ENCODE assay signal across 18 cellular contexts in genomic region chr6:537114-537513, GRCh38.
DNase-seq lines count a peak whose midpoint lies in the region; ATAC-seq, FAIRE-seq and TF ChIP-seq lines count a peak whose summit lies in the region.
"Had no signal": no experiment of that assay in that cellular context is flagged by ENCODE, and none has a peak within 500 bp of the region (broad histone marks: within the 10 kb centered on the region; RNA-seq: fewer than 3 reads in every experiment).

No MANE protein-coding gene starts in this region.

- no peak for TF ChIP-seq POLR2A in HepG2 (IDR thresholded peaks at IDR 0.05; ENCODE audit: insufficient read depth in 1 of 2, low read depth in 2 of 2, low read length in 2 of 2)
- TF ChIP-seq POLR2A in right lobe of liver (IDR thresholded peaks at IDR 0.05): no peak
- no peak for TF ChIP-seq POLR2A in GM12878 (IDR thresholded peaks at IDR 0.05; ENCODE audit: low read depth, low read length)

- no peak overlapping the region for H2BK5ac ChIP-seq in trophoblast cell (ENCODE audit: low read depth, low read length, poor library complexity)

- H3K14ac ChIP-seq in trophoblast cell (ENCODE audit: low read length): no peak overlapping the region

- no peak overlapping the region for H3K4ac ChIP-seq in trophoblast cell (ENCODE audit: low read depth, low read length)

- H3K79me1 ChIP-seq in trophoblast cell (ENCODE audit: low read length): no peaks in the 10 kb centered on the region

- H2AFZ ChIP-seq in HepG2 (ENCODE audit: low read length): no peak overlapping the region
- H2AFZ ChIP-seq in GM12878 (ENCODE audit: control insufficient read depth, low read depth, low read length): no peak overlapping the region
- no peak overlapping the region for H2AFZ ChIP-seq in trophoblast cell (ENCODE audit: insufficient read depth, low read length, poor library complexity)
- no peak overlapping the region for H2AFZ ChIP-seq in SK-N-SH (ENCODE audit: low read depth)

- RAD21 ChIA-PET in GM12878 (lab: Charles Lee; ENCODE audit: unreplicated experiment): no interaction called here

- SMC1A ChIA-PET in GM12878 (lab: Charles Lee; ENCODE audit: uncharacterized antibody, unreplicated experiment): interaction anchor here (0.6 to 1.1 kb wide), 2 partner anchors 12 to 887 kb away, joined by 3 to 4 read pairs; no protein-coding TSS in a partner anchor

- H2AK5ac ChIP-seq in trophoblast cell (ENCODE audit: low read length): no peak overlapping the region

- no peak for TF ChIP-seq RAD21 in HepG2 (CRISPR knock-in tag; IDR thresholded peaks at IDR 0.05)
- TF ChIP-seq RAD21 in GM12878 (IDR thresholded peaks at IDR 0.05; ENCODE audit: insufficient read depth, low read depth, low read length): no peak
- no peak for TF ChIP-seq RAD21 in SK-N-SH (IDR thresholded peaks at IDR 0.05; ENCODE audit: low read length)

- in situ Hi-C loops in HepG2 (cut with HindIII; ENCODE audit: extremely low pct_ligation_motif_present, low pct_unique_long_range_greater_than_20kb) (no loop called here), GM12878 (cut with MboI) (no loop called here)

- H3K4me3 ChIP-seq in HepG2 (replicated peaks in 1 of 3; ENCODE audit: insufficient read depth in 1 of 3, low read depth in 2 of 3, low read length in 3 of 3): no peak overlapping the region
- H3K4me3 ChIP-seq in right lobe of liver: no peak overlapping the region
- H3K4me3 ChIP-seq in GM12878: no peak overlapping the region
- peak overlapping the region; percentile 25 for H3K4me3 ChIP-seq in trophoblast cell (ENCODE audit: low read depth, low read length)
- no peak overlapping the region for H3K4me3 ChIP-seq in SK-N-SH (ENCODE audit: low read depth in 2 of 2, low read length in 1 of 2)
- H3K4me3 ChIP-seq: HAP-1 had no signal

- H2BK12ac ChIP-seq in trophoblast cell (ENCODE audit: low read length): no peak overlapping the region

- FAIRE-seq in HepG2 (lab: Jason Lieb, UNC) (no peak), GM12878 (lab: Jason Lieb, UNC) (no peak)
- FAIRE-seq: A204.1, G401.6 had no signal

- H3K9me3 ChIP-seq in HepG2 (ENCODE audit: low read length) (peaks cover 19% of the 10 kb centered on the region), right lobe of liver (no peaks in the 10 kb centered on the region), GM12878 (replicated peaks; ENCODE audit: control insufficient read depth, insufficient read depth, low read length) (no peaks in the 10 kb centered on the region; the same call in 2 of the 3 replicates), trophoblast cell (ENCODE audit: insufficient read depth, low read depth, low read length) (peaks cover 3% of the 10 kb centered on the region), SK-N-SH (peaks cover 13% of the 10 kb centered on the region; the same call in 1 of the 2 replicates)
- H3K9me3 ChIP-seq: HAP-1 had no signal

- no TSS peak for BruUV-seq in HepG2 (replicated peaks; lab: Mats Ljungman, UMichigan)
- no TSS peak for BruUV-seq in GM12878 (replicated peaks; lab: Mats Ljungman, UMichigan)

- no peak for TF ChIP-seq EP300 in HepG2 (IDR thresholded peaks at IDR 0.05; ENCODE audit: low read depth in 2 of 2, low read length in 2 of 2)
- TF ChIP-seq EP300 in HepG2 (CRISPR knock-in tag; IDR thresholded peaks at IDR 0.05; ENCODE audit: borderline replicate concordance): no peak
- TF ChIP-seq EP300 in GM12878 (IDR thresholded peaks at IDR 0.05; ENCODE audit: borderline replicate concordance in 1 of 2, control insufficient read depth in 1 of 2, low read depth in 2 of 2, low read length in 2 of 2): no peak
- TF ChIP-seq EP300 in SK-N-SH (IDR thresholded peaks at IDR 0.05; ENCODE audit: borderline replicate concordance in 1 of 2, low read depth in 1 of 2, low read length in 1 of 2): no peak

- H4K20me1 ChIP-seq in HepG2 (ENCODE audit: insufficient read depth, low read length) (no peaks in the 10 kb centered on the region), GM12878 (ENCODE audit: control insufficient read depth, insufficient read depth) (no peaks in the 10 kb centered on the region), SK-N-SH (ENCODE audit: insufficient read depth) (no peaks in the 10 kb centered on the region)

- H3K79me2 ChIP-seq in HepG2 (ENCODE audit: insufficient read depth, low read length) (no peaks in the 10 kb centered on the region), GM12878 (ENCODE audit: control insufficient read depth, insufficient read depth, low read length) (no peaks in the 10 kb centered on the region), trophoblast cell (ENCODE audit: control insufficient read depth, insufficient read depth, low read length, poor library complexity) (no peaks in the 10 kb centered on the region), SK-N-SH (ENCODE audit: insufficient read depth) (no peaks in the 10 kb centered on the region)

- H3K9ac ChIP-seq in HepG2 (ENCODE audit: insufficient read depth, low read depth, low read length) (no peak overlapping the region), GM12878 (ENCODE audit: control insufficient read depth, insufficient read depth, low read length) (no peak overlapping the region), trophoblast cell (ENCODE audit: low read length) (no peak overlapping the region), SK-N-SH (no peak overlapping the region)
- H3K9ac ChIP-seq: KMS-11 had no signal

- H3K23ac ChIP-seq in trophoblast cell (ENCODE audit: low read length): no peak overlapping the region

- no peak overlapping the region for H3K27ac ChIP-seq in HepG2 (ENCODE audit: extremely low read length, insufficient read depth, low read length)
- no peak overlapping the region for H3K27ac ChIP-seq in right lobe of liver
- no peak overlapping the region for H3K27ac ChIP-seq in GM12878 (ENCODE audit: control insufficient read depth, insufficient read depth)
- no peak overlapping the region for H3K27ac ChIP-seq in trophoblast cell (ENCODE audit: low read depth, low read length)
- no peak overlapping the region for H3K27ac ChIP-seq in SK-N-SH (ENCODE audit: low read depth in 2 of 2, low read length in 1 of 2)
- H3K27ac ChIP-seq: KMS-11 had no signal

- ATAC-seq in HepG2 (no peak), right lobe of liver (no peak), GM12878 (no peak)

- H3K9me2 ChIP-seq in SK-N-SH: no peaks in the 10 kb centered on the region

- WGBS in HepG2 (ENCODE audit: low lambda C conversion rate): 97% methylated on average over 56 of the region's 56 CpGs
- WGBS in right lobe of liver (ENCODE audit: insufficient coverage, low coverage, low lambda C conversion rate, missing lambda C conversion rate): 97% methylated on average over 51 of the region's 56 CpGs
- WGBS in GM12878 (ENCODE audit: insufficient coverage, insufficient replicate concordance, low lambda C conversion rate, missing lambda C conversion rate): 96% methylated on average over 36 of the region's 56 CpGs
- WGBS in trophoblast cell (ENCODE audit: extremely low coverage, insufficient coverage, insufficient read length): no CpG with 5 or more reads among the region's 56 CpGs
- WGBS in SK-N-SH (ENCODE audit: low lambda C conversion rate): 97% methylated on average over 56 of the region's 56 CpGs

- no peaks in the 10 kb centered on the region for H3K27me3 ChIP-seq in HepG2 (ENCODE audit: control insufficient read depth in 1 of 2, insufficient read depth in 2 of 2, low read length in 2 of 2)
- H3K27me3 ChIP-seq in right lobe of liver: no peaks in the 10 kb centered on the region
- H3K27me3 ChIP-seq in GM12878 (replicated peaks in 1 of 2; ENCODE audit: control insufficient read depth in 2 of 2, insufficient read depth in 2 of 2, low read length in 1 of 2): no peaks in the 10 kb centered on the region
- H3K27me3 ChIP-seq in trophoblast cell (ENCODE audit: insufficient read depth, low read length): no peaks in the 10 kb centered on the region
- no peaks in the 10 kb centered on the region for H3K27me3 ChIP-seq in SK-N-SH (ENCODE audit: insufficient read depth)

- H3K36me3 ChIP-seq in HepG2 (replicated peaks in 1 of 2; ENCODE audit: control insufficient read depth in 1 of 2, insufficient read depth in 2 of 2, low read length in 2 of 2) (peaks cover 3 to 14% of the 10 kb centered on the region in 2 experiments; a peak in 1 of 5 replicates), right lobe of liver (peaks cover 0 to 3% (median 0%) of the 10 kb centered on the region in 4 donors), GM12878 (ENCODE audit: control insufficient read depth in 2 of 2, insufficient read depth in 2 of 2, low read length in 1 of 2) (no peaks in the 10 kb centered on the region; a peak in 1 of 4 replicates), trophoblast cell (ENCODE audit: control insufficient read depth in 1 of 2, insufficient read depth in 2 of 2, low read length in 2 of 2) (peaks cover 4 to 7% of the 10 kb centered on the region in 2 experiments), SK-N-SH (replicated peaks in 1 of 2; ENCODE audit: control insufficient read depth in 1 of 2, insufficient read depth in 2 of 2, low read length in 1 of 2) (peaks cover 23 to 29% of the 10 kb centered on the region in 2 experiments)
- H3K36me3 ChIP-seq: HAP-1 had no signal

- no peak for TF ChIP-seq CTCF in HepG2 (CRISPR knock-in tag; IDR thresholded peaks at IDR 0.05)
- TF ChIP-seq CTCF in right lobe of liver (IDR thresholded peaks at IDR 0.05): no peak
- TF ChIP-seq CTCF in GM12878 (IDR thresholded peaks at IDR 0.05 in 2 of 3, conservative IDR thresholded peaks at IDR 0.05 in 1 of 3; ENCODE audit: control insufficient read depth in 2 of 3, extremely low read depth in 1 of 3, insufficient read depth in 1 of 3, low read depth in 3 of 3, low read length in 3 of 3): no peak
- TF ChIP-seq CTCF in SK-N-SH (IDR thresholded peaks at IDR 0.05): no peak

- H3K18ac ChIP-seq in trophoblast cell (ENCODE audit: low read length): no peak overlapping the region

- CTCF ChIA-PET in HepG2 (lab: Yijun Ruan, JAX; ENCODE audit: low intra/inter-chr PET ratio, low total read pairs): no interaction called here
- CTCF ChIA-PET in GM12878 (lab: Yijun Ruan, JAX): interaction anchor here (1.6 kb wide), 1 partner anchor 21 kb away, joined by 4 read pairs; no protein-coding TSS in a partner anchor
- CTCF ChIA-PET in SK-N-SH (lab: Yijun Ruan, JAX): no interaction called here

- no peaks in the 10 kb centered on the region for H3F3A ChIP-seq in SK-N-SH (replicated peaks; ENCODE audit: insufficient read depth)

- no peak overlapping the region for H4K91ac ChIP-seq in trophoblast cell (ENCODE audit: low read depth, low read length)

- DNase-seq in HepG2 (ENCODE audit: low spot score) (no peak), right lobe of liver (no peak), GM12878 (ENCODE audit: low read depth, low spot score) (no peak), trophoblast cell (no peak), SK-N-SH (no peak)
- DNase-seq in activated naive CD4-positive, alpha-beta T cell treated with Interleukin-2 at 50 U/mL for 16 hours: no peak
- DNase-seq in stimulated activated CD8-positive, alpha-beta memory T cell treated with anti-CD3 and anti-CD28 coated beads, Interleukin-4, amount 100 ng/mL, for 48 hours: no peak
- DNase-seq: C1 segment of cervical spinal cord; Calu3; CD4-positive, alpha-beta T cell; DMS 273 treated with DMSO at 0.1 percent for 48 hours; DMS79 treated with DMSO at 0.1 percent for 48 hours; EL; GOT3 had no signal

- no peak overlapping the region for H3K4me2 ChIP-seq in HepG2 (ENCODE audit: low read depth, low read length)
- H3K4me2 ChIP-seq in GM12878 (ENCODE audit: control insufficient read depth, insufficient read depth): no peak overlapping the region
- H3K4me2 ChIP-seq in trophoblast cell (ENCODE audit: low read length): no peak overlapping the region
- H3K4me2 ChIP-seq in SK-N-SH: no peak overlapping the region
- H3K4me2 ChIP-seq: KMS-11 had no signal

- no peak overlapping the region for H4K8ac ChIP-seq in trophoblast cell (ENCODE audit: low read depth, low read length)

- H4K12ac ChIP-seq in trophoblast cell (ENCODE audit: low read depth, low read length): no peak overlapping the region

- intact Hi-C loops in HepG2 (cut with micrococcal nuclease; ENCODE audit: unreplicated experiment): no loop called here
- intact Hi-C loops in right lobe of liver (cut with DNase I): no loop called here
- intact Hi-C loops in GM12878 (cut with micrococcal nuclease; ENCODE audit: unreplicated experiment): no loop called here

- H2BK120ac ChIP-seq in trophoblast cell (ENCODE audit: insufficient read depth, low read length, poor library complexity): no peak overlapping the region

- POLR2A ChIA-PET in HepG2 (lab: Yijun Ruan, JAX): no interaction called here
- POLR2A ChIA-PET in GM12878 (lab: Charles Lee): no interaction called here
- POLR2A ChIA-PET in SK-N-SH (lab: Yijun Ruan, JAX): no interaction called here

- H3K4me1 ChIP-seq in HepG2 (ENCODE audit: insufficient read depth, low read length): no peaks in the 10 kb centered on the region
- H3K4me1 ChIP-seq in right lobe of liver: no peaks in the 10 kb centered on the region
- H3K4me1 ChIP-seq in GM12878 (ENCODE audit: control insufficient read depth, insufficient read depth, low read length): no peaks in the 10 kb centered on the region
- no peaks in the 10 kb centered on the region for H3K4me1 ChIP-seq in trophoblast cell (ENCODE audit: control insufficient read depth in 1 of 2, insufficient read depth in 2 of 2, low read length in 2 of 2)
- H3K4me1 ChIP-seq in SK-N-SH (ENCODE audit: control insufficient read depth in 1 of 2, insufficient read depth in 2 of 2, low read depth in 1 of 2, low read length in 1 of 2): no peaks in the 10 kb centered on the region
- H3K4me1 ChIP-seq: HAP-1 had no signal

Comparison
In these comparisons a context has a peak if more than half of its experiments do, and no peak if none do; other contexts are left out.
1. Of the 75 proteins assayed by ChIP-seq in both HepG2 and GM12878: peak only in HepG2: none; only in GM12878: BCL3; in both: none; in neither: 74.